1 cellular context compared by ENCODE assay signal in the genomic region with DNA sequence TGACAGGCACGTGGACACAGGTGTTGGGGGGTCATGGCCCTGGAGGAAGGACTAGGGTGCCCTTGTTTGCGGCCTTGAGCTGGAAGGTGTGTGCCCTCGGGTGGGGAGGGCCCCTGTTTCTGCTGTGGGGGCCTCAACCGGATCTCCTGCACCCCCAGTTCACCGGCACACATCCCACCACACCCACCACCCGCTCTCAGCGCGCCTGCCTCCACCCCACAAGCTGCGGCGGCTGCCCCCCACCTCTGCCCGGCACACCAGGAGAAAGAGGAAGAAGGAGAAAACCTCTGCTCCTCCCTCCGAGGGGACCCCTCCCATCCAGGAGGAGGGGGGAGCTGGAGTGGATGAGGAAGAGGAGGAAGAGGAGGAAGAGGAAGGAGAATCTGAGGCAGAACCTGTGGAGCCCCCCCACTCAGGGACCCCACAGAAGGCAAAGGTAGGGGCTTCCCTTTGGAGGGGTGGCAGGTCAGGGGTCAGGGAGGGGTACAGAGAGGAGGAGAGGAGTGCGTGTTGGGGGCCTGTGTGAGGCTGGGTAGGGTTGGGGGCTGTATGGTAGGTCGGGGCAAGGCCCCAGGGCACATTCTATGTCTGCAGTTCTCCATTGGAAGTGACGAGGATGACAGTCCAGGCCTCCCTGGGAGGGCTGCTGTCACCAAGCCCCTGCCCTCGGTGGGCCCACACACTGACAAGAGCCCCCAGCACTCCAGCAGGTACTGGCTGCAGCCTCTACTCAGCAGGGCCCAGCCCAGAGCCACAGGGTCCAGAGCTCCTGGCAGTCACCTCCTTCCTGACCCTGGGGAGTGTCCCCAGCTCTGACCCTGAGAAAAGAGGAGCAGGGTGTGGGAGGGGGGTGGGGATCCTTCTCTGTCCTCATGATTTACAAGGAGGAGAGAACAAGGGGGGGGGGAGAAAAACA.
TF ChIP-seq lines count a peak whose summit lies in the region.

No MANE protein-coding gene starts in this region.

TF ChIP-seq in GM23338, 12 proteins besides CTCF, POLR2A, EP300 and RAD21 (continued from another document):
- TF ChIP-seq, protein P1, sequence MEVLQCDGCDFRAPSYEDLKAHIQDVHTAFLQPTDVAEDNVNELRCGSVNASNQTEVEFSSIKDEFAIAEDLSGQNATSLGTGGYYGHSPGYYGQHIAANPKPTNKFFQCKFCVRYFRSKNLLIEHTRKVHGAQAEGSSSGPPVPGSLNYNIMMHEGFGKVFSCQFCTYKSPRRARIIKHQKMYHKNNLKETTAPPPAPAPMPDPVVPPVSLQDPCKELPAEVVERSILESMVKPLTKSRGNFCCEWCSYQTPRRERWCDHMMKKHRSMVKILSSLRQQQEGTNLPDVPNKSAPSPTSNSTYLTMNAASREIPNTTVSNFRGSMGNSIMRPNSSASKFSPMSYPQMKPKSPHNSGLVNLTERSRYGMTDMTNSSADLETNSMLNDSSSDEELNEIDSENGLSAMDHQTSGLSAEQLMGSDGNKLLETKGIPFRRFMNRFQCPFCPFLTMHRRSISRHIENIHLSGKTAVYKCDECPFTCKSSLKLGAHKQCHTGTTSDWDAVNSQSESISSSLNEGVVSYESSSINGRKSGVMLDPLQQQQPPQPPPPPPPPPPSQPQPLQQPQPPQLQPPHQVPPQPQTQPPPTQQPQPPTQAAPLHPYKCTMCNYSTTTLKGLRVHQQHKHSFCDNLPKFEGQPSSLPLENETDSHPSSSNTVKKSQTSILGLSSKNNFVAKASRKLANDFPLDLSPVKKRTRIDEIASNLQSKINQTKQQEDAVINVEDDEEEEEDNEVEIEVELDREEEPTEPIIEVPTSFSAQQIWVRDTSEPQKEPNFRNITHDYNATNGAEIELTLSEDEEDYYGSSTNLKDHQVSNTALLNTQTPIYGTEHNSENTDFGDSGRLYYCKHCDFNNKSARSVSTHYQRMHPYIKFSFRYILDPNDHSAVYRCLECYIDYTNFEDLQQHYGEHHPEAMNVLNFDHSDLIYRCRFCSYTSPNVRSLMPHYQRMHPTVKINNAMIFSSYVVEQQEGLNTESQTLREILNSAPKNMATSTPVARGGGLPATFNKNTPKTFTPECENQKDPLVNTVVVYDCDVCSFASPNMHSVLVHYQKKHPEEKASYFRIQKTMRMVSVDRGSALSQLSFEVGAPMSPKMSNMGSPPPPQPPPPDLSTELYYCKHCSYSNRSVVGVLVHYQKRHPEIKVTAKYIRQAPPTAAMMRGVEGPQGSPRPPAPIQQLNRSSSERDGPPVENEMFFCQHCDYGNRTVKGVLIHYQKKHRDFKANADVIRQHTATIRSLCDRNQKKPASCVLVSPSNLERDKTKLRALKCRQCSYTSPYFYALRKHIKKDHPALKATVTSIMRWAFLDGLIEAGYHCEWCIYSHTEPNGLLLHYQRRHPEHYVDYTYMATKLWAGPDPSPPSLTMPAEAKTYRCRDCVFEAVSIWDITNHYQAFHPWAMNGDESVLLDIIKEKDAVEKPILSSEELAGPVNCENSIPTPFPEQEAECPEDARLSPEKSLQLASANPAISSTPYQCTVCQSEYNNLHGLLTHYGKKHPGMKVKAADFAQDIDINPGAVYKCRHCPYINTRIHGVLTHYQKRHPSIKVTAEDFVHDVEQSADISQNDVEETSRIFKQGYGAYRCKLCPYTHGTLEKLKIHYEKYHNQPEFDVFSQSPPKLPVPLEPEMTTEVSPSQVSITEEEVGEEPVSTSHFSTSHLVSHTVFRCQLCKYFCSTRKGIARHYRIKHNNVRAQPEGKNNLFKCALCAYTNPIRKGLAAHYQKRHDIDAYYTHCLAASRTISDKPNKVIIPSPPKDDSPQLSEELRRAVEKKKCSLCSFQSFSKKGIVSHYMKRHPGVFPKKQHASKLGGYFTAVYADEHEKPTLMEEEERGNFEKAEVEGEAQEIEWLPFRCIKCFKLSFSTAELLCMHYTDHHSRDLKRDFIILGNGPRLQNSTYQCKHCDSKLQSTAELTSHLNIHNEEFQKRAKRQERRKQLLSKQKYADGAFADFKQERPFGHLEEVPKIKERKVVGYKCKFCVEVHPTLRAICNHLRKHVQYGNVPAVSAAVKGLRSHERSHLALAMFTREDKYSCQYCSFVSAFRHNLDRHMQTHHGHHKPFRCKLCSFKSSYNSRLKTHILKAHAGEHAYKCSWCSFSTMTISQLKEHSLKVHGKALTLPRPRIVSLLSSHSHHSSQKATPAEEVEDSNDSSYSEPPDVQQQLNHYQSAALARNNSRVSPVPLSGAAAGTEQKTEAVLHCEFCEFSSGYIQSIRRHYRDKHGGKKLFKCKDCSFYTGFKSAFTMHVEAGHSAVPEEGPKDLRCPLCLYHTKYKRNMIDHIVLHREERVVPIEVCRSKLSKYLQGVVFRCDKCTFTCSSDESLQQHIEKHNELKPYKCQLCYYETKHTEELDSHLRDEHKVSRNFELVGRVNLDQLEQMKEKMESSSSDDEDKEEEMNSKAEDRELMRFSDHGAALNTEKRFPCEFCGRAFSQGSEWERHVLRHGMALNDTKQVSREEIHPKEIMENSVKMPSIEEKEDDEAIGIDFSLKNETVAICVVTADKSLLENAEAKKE (CRISPR knock-in tag; IDR thresholded peaks at IDR 0.05) = no peak
- TF ChIP-seq STAT1 (IDR thresholded peaks at IDR 0.05; ENCODE audit: unreplicated experiment) (no peak), CREB1 (CRISPR knock-in tag; IDR thresholded peaks at IDR 0.05; ENCODE audit: low read depth) (no peak), ETS1 (IDR thresholded peaks at IDR 0.05) (no peak), JUNB (IDR thresholded peaks at IDR 0.05; ENCODE audit: unreplicated experiment) (no peak), POLR2AphosphoS5 (IDR thresholded peaks at IDR 0.05; ENCODE audit: low read depth) (no peak), EZH2 (IDR thresholded peaks at IDR 0.05; ENCODE audit: low read depth, unreplicated experiment) (no peak), NANOG (IDR thresholded peaks at IDR 0.05; ENCODE audit: borderline replicate concordance) (no peak)
- TF ChIP-seq, protein P2, sequence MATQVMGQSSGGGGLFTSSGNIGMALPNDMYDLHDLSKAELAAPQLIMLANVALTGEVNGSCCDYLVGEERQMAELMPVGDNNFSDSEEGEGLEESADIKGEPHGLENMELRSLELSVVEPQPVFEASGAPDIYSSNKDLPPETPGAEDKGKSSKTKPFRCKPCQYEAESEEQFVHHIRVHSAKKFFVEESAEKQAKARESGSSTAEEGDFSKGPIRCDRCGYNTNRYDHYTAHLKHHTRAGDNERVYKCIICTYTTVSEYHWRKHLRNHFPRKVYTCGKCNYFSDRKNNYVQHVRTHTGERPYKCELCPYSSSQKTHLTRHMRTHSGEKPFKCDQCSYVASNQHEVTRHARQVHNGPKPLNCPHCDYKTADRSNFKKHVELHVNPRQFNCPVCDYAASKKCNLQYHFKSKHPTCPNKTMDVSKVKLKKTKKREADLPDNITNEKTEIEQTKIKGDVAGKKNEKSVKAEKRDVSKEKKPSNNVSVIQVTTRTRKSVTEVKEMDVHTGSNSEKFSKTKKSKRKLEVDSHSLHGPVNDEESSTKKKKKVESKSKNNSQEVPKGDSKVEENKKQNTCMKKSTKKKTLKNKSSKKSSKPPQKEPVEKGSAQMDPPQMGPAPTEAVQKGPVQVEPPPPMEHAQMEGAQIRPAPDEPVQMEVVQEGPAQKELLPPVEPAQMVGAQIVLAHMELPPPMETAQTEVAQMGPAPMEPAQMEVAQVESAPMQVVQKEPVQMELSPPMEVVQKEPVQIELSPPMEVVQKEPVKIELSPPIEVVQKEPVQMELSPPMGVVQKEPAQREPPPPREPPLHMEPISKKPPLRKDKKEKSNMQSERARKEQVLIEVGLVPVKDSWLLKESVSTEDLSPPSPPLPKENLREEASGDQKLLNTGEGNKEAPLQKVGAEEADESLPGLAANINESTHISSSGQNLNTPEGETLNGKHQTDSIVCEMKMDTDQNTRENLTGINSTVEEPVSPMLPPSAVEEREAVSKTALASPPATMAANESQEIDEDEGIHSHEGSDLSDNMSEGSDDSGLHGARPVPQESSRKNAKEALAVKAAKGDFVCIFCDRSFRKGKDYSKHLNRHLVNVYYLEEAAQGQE (IDR thresholded peaks at IDR 0.05; ENCODE audit: unreplicated experiment) = no peak
